35 cellular contexts compared by ENCODE assay signal in the genomic region with DNA sequence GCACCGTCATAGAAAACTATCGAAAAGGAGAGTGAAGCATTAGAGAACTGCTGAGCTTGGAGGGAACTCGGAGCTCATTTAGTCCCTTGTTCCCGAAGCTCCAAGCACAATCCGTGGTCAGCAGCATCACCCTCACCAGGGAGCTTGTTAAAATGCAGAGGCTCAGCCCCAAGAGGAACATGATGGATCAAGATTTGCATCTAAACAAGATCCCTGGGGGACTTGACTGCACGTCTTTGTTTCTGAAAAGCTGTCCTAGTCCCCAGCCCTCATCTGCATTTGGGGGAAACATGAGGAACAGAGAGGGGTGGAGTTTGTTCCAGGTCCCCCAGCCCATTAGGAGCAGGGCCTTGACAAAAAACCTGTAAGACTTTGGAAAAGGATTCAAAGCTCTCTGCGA. TPM values are rescaled to one million over a fixed set of nuclear protein-coding genes. Genes with fewer than 3 reads are reported as not detected.
DNase-seq lines count a peak whose midpoint lies in the region; ATAC-seq and TF ChIP-seq lines count a peak whose summit lies in the region.
"Had no signal": no experiment of that assay in that cellular context is flagged by ENCODE, and none has a peak within 500 bp of the region (broad histone marks: within the 10 kb centered on the region; RNA-seq: fewer than 3 reads in every experiment).

No MANE protein-coding gene starts in this region.

- peak; percentile 36 for DNase-seq in ELF-1 (ENCODE audit: low read depth, low spot score)
- peak; percentile 93 for DNase-seq in NT2/D1 (ENCODE audit: low read depth, low spot score)
- DNase-seq in iPS DF 4.7 (ENCODE audit: extremely low read depth, low spot score) = peak; percentile 78
- no peak for DNase-seq in HUDEP-2 (lab: John Stamatoyannopoulos, UW; ENCODE audit: unreplicated experiment in 76 of 76)
- DNase-seq in NCI-H2081 treated with DMSO at 0.1 percent for 48 hours (lab: John Stamatoyannopoulos, UW) = no peak
- no peak for DNase-seq in activated CD8-positive, alpha-beta T cell treated with anti-CD3 and anti-CD28 coated beads, Interleukin-2, amount 10 ng/mL, durations not matched to agents 7 days and 5 days
- DNase-seq in NCI-H446 treated with DMSO at 0.1 percent for 48 hours (lab: John Stamatoyannopoulos, UW) = no peak
- DNase-seq: activated CD4-positive, alpha-beta T cell treated with anti-CD3 and anti-CD28 coated beads for 48 hours; activated effector memory CD4-positive, alpha-beta T cell treated with Interleukin-2 at 50 U/mL for 16 hours; activated T-cell treated with anti-CD3 and anti-CD28 coated beads, Interleukin-2, amount 50 U/mL, for 1 hour; CD8-positive, alpha-beta memory T cell; MV-4-11; NCI-H1436; NCI-H226; NCI-H774; RPMI8226; SJCRH30; stimulated activated CD4-positive, alpha-beta T cell treated with anti-CD3 and anti-CD28 coated beads, Interleukin-4, amount 100 ng/mL, for 1 hour; stomach; T1000; WERI-Rb-1 had no signal

- H3K27me3 ChIP-seq in NT2/D1 (ENCODE audit: insufficient read depth, insufficient read length) = no peaks in the 10 kb centered on the region
- H3K27me3 ChIP-seq: breast epithelium, hepatocyte had no signal

- H3K27me3 Mint-ChIP-seq in nephron (ENCODE audit: low read depth) = peaks cover 12% of the 10 kb centered on the region
- peaks cover 2% of the 10 kb centered on the region for H3K27me3 Mint-ChIP-seq in activated CD8-positive, alpha-beta T cell treated with anti-CD3 and anti-CD28 coated beads, Interleukin-2, amount 10 ng/mL, durations not matched to agents 7 days and 5 days (ENCODE audit: low read depth)

- H3K4me1 Mint-ChIP-seq in nephron = peaks cover 17% of the 10 kb centered on the region
- no peaks in the 10 kb centered on the region for H3K4me1 Mint-ChIP-seq in activated CD8-positive, alpha-beta T cell treated with anti-CD3 and anti-CD28 coated beads, Interleukin-2, amount 10 ng/mL, durations not matched to agents 7 days and 5 days (ENCODE audit: low read depth)
- H3K4me1 Mint-ChIP-seq: CD8-positive, alpha-beta memory T cell had no signal

- no peak for TF ChIP-seq CTCF in nephron (IDR thresholded peaks at IDR 0.05; ENCODE audit: unreplicated experiment in 3 of 3)

- POLR2A ChIA-PET in activated CD8-positive, alpha-beta T cell treated with anti-CD3 and anti-CD28 coated beads, Interleukin-2, amount 10 ng/mL, durations not matched to agents 7 days and 5 days (lab: Charles Lee) = no interaction called here

- no peaks in the 10 kb centered on the region for H3K36me3 Mint-ChIP-seq in nephron (ENCODE audit: low read depth)
- H3K36me3 Mint-ChIP-seq in activated CD8-positive, alpha-beta T cell treated with anti-CD3 and anti-CD28 coated beads, Interleukin-2, amount 10 ng/mL, durations not matched to agents 7 days and 5 days (ENCODE audit: low read depth) = no peaks in the 10 kb centered on the region

- no peak overlapping the region for H3K4me3 ChIP-seq in NT2/D1 (ENCODE audit: insufficient read length, low read depth)
- H3K4me3 ChIP-seq: A549, breast epithelium, hepatocyte, prostate gland, SJCRH30, stomach had no signal

- H3K9me3 Mint-ChIP-seq in nephron = peaks cover 6% of the 10 kb centered on the region
- H3K9me3 Mint-ChIP-seq in activated CD8-positive, alpha-beta T cell treated with anti-CD3 and anti-CD28 coated beads, Interleukin-2, amount 10 ng/mL, durations not matched to agents 7 days and 5 days (ENCODE audit: insufficient read depth) = peaks cover 5% of the 10 kb centered on the region

- no peak for ATAC-seq in activated CD8-positive, alpha-beta T cell treated with anti-CD3 and anti-CD28 coated beads, Interleukin-2, amount 10 ng/mL, durations not matched to agents 7 days and 5 days
- ATAC-seq: A549; activated naive CD4-positive, alpha-beta T cell treated with anti-CD3 and anti-CD28 coated beads, Interleukin-2, amount 50 U/mL, for 72 hours had no signal

- H3K36me3 ChIP-seq in NT2/D1 (ENCODE audit: insufficient read depth, insufficient read length, low read length) = no peaks in the 10 kb centered on the region
- H3K36me3 ChIP-seq: breast epithelium, prostate gland, SJCRH30, stomach, WERI-Rb-1 had no signal

- peak overlapping the region; percentile 39 for H3K9ac ChIP-seq in NT2/D1 (ENCODE audit: insufficient read length, low read depth)

- CTCF ChIA-PET in activated CD8-positive, alpha-beta T cell treated with anti-CD3 and anti-CD28 coated beads, Interleukin-2, amount 10 ng/mL, durations not matched to agents 7 days and 5 days (lab: Charles Lee) = interaction anchor here (0.7 kb wide), 1 partner anchor 22 kb away, joined by 3 read pairs; no protein-coding TSS in a partner anchor

- no peak overlapping the region for H3K4me3 Mint-ChIP-seq in nephron
- no peak overlapping the region for H3K4me3 Mint-ChIP-seq in activated CD8-positive, alpha-beta T cell treated with anti-CD3 and anti-CD28 coated beads, Interleukin-2, amount 10 ng/mL, durations not matched to agents 7 days and 5 days
- H3K4me3 Mint-ChIP-seq: CD8-positive, alpha-beta memory T cell had no signal

- peak overlapping the region in 2 of 3 experiments; percentile 17 to 88 for H3K27ac Mint-ChIP-seq in nephron
- no peak overlapping the region for H3K27ac Mint-ChIP-seq in activated CD8-positive, alpha-beta T cell treated with anti-CD3 and anti-CD28 coated beads, Interleukin-2, amount 10 ng/mL, durations not matched to agents 7 days and 5 days
- H3K27ac Mint-ChIP-seq: CD8-positive, alpha-beta memory T cell had no signal

- peaks cover 18% of the 10 kb centered on the region for H3K4me1 ChIP-seq in NT2/D1 (ENCODE audit: insufficient read depth, insufficient read length)
- H3K4me1 ChIP-seq: breast epithelium, prostate gland, SJCRH30 had no signal

- peaks cover 12% of the 10 kb centered on the region; the same call in 1 of the 2 replicates for H3K9me3 ChIP-seq in NT2/D1 (ENCODE audit: insufficient read depth, low read length)
- H3K9me3 ChIP-seq: prostate gland had no signal

RNA-seq across cellular contexts. Expression of a gene that starts 4.1 kb away (rescaled TPM):
- total RNA-seq in activated CD8-positive, alpha-beta T cell treated with anti-CD3 and anti-CD28 coated beads, Interleukin-2, amount 10 ng/mL, durations not matched to agents 7 days and 5 days = not detected
- total RNA-seq: activated naive CD4-positive, alpha-beta T cell treated with anti-CD3 and anti-CD28 coated beads, Interleukin-2, amount 50 U/mL, for 72 hours; CD8-positive, alpha-beta memory T cell; chondrocyte; Daoy; frontal cortex; HT1080; kidney epithelial cell; LHCN-M2; myocyte; OCI-LY7; SJCRH30; stomach had no signal

RNA-seq across cellular contexts. Expression of a gene that starts 38.2 kb away (rescaled TPM):
- total RNA-seq in activated CD8-positive, alpha-beta T cell treated with anti-CD3 and anti-CD28 coated beads, Interleukin-2, amount 10 ng/mL, durations not matched to agents 7 days and 5 days = not detected
- total RNA-seq: activated naive CD4-positive, alpha-beta T cell treated with anti-CD3 and anti-CD28 coated beads, Interleukin-2, amount 50 U/mL, for 72 hours; CD8-positive, alpha-beta memory T cell; Daoy; HT1080; kidney epithelial cell; LHCN-M2; myocyte; OCI-LY7 had no signal

Comparison
In these comparisons a context has a peak if more than half of its experiments do, and no peak if none do; other contexts are left out.
1. DNase-seq: peak in ELF-1 (single experiment), NT2/D1 (single experiment) and iPS DF 4.7 (single experiment); none in HUDEP-2 (0 of 76), NCI-H2081 treated with DMSO at 0.1 percent for 48 hours (single experiment), activated CD8-positive, alpha-beta T cell treated with anti-CD3 and anti-CD28 coated beads, Interleukin-2, amount 10 ng/mL, durations not matched to agents 7 days and 5 days (single experiment) and NCI-H446 treated with DMSO at 0.1 percent for 48 hours (single experiment).